Comparison of ENCODE assay signal across 38 cellular contexts in genomic region chr4:155190099-155190498, GRCh38. TPM values are rescaled to one million over a fixed set of nuclear protein-coding genes. Genes with fewer than 3 reads are reported as not detected.
"Had no signal": no experiment of that assay in that cellular context is flagged by ENCODE, and none has a peak within 500 bp of the region (broad histone marks: within the 10 kb centered on the region; RNA-seq: fewer than 3 reads in every experiment).

No MANE protein-coding gene starts in this region.

- ATAC-seq: Panc1, Right ventricle myocardium inferior, SK-N-SH treated with all-trans-retinoic acid at 6 μM for 48 hours had no signal

- H3K27ac ChIP-seq: PC-9, RWPE1, SJCRH30, SK-N-MC had no signal

- H3K4me2 ChIP-seq: PC-9 had no signal

- H3K9me3 ChIP-seq: MG63, SJCRH30 had no signal

- H2AFZ ChIP-seq: PC-9 had no signal

- DNase-seq: Kasumi-1, MG63, NCI-H1048, NCI-H1092 treated with DMSO at 0.1 percent for 48 hours, NCI-H1105 treated with DMSO at 0.1 percent for 48 hours, NCI-H1417, NCI-H1436, NCI-H146, NCI-H1694, NCI-H187, NCI-H1930, NCI-H2029 treated with DMSO at 0.1 percent for 48 hours, NCI-H2081 treated with DMSO at 0.1 percent for 48 hours, NCI-H2107, NCI-H2171, NCI-H226, NCI-H446 treated with DMSO at 0.1 percent for 48 hours, NCI-H510A, NCI-H524, NCI-H526, NCI-H69, NCI-H748 treated with DMSO at 0.1 percent for 48 hours, NCI-H82, PC-9, SHP77, SIG-M5, SJCRH30, T-helper 1 cell had no signal

- H3K4me1 ChIP-seq: SJCRH30 had no signal

- H3K36me3 ChIP-seq: MG63, SJCRH30 had no signal

- H3K27me3 ChIP-seq: MG63, SJCRH30 had no signal

- H3K4me3 ChIP-seq: MG63, PC-9, SJCRH30, SK-N-MC had no signal

- FAIRE-seq: RCC 7860 had no signal

RNA-seq across cellular contexts. Expression of gene NPY2R, which starts 18.3 kb away (rescaled TPM):
- total RNA-seq: M059J, OCI-LY7, PC-9, Right ventricle myocardium inferior, RPMI7951, SJCRH30, SK-MEL-5 had no signal
